In genomic region chr2:234596696-234597575, GRCh38 we compare ENCODE assay signal across 16 cellular contexts.
A peak's percentile ranks its signal among the peaks of the same experiment; 100 is the strongest.
DNase-seq lines count a peak whose midpoint lies in the region; ATAC-seq and TF ChIP-seq lines count a peak whose summit lies in the region.
"Had no signal": no experiment of that assay in that cellular context is flagged by ENCODE, and none has a peak within 500 bp of the region (broad histone marks: within the 10 kb centered on the region; RNA-seq: fewer than 3 reads in every experiment).

No MANE protein-coding gene starts in this region.

- peaks cover 12% of the 10 kb centered on the region for H3K4me1 Mint-ChIP-seq in stimulated activated memory B cell treated with anti-CD40 and anti-IgM and Interleukin-4, amounts not matched to agents 10 μg/mL and 1 μg/mL and 100 μg/mL, for 72 hours

- no peak overlapping the region for H3K4me3 Mint-ChIP-seq in stimulated activated memory B cell treated with anti-CD40 and anti-IgM and Interleukin-4, amounts not matched to agents 10 μg/mL and 1 μg/mL and 100 μg/mL, for 72 hours

- TF ChIP-seq CTCF in WERI-Rb-1 (IDR thresholded peaks at IDR 0.05; ENCODE audit: low read depth, low read length) = no peak

- H3K27ac ChIP-seq in WERI-Rb-1 = peak overlapping the region; percentile 43
- H3K27ac ChIP-seq in iPS-20b (ENCODE audit: low read length) = peak overlapping the region; percentile 72
- H3K27ac ChIP-seq: 22Rv1, PC-9 had no signal

- no peaks in the 10 kb centered on the region for H3K36me3 Mint-ChIP-seq in stimulated activated memory B cell treated with anti-CD40 and anti-IgM and Interleukin-4, amounts not matched to agents 10 μg/mL and 1 μg/mL and 100 μg/mL, for 72 hours

- DNase-seq in NCI-H82 (lab: John Stamatoyannopoulos, UW) = peak; percentile 37
- DNase-seq in NCI-H82 treated with DMSO at 0.1 percent for 48 hours (lab: John Stamatoyannopoulos, UW; ENCODE audit: unreplicated experiment) = no peak
- DNase-seq in WERI-Rb-1 = peak; percentile 23
- DNase-seq in dedifferentiated amniotic fluid mesenchymal stem cell (ENCODE audit: extremely low spot score) = no peak
- DNase-seq in cerebellar cortex (ENCODE audit: low spot score) = no peak
- DNase-seq: C1 segment of cervical spinal cord; DMS 273 treated with DMSO at 0.1 percent for 48 hours; NCI-H1436 treated with DMSO at 0.1 percent for 48 hours; NCI-H2081 treated with DMSO at 0.1 percent for 48 hours; NCI-H2227 treated with DMSO at 0.1 percent for 48 hours; NK-92 treated with Interleukin-12 subunit alpha and Interleukin-12 subunit beta, amount 100 ng/mL, for 24 hours; PC-9 had no signal

- peaks cover 29% of the 10 kb centered on the region for H3K27me3 Mint-ChIP-seq in stimulated activated memory B cell treated with anti-CD40 and anti-IgM and Interleukin-4, amounts not matched to agents 10 μg/mL and 1 μg/mL and 100 μg/mL, for 72 hours

- no peak for ATAC-seq in stimulated activated memory B cell treated with anti-CD40 and anti-IgM and Interleukin-4, amounts not matched to agents 10 μg/mL and 1 μg/mL and 100 μg/mL, for 72 hours
- no peak for ATAC-seq in HG02588 (IDR thresholded peaks at IDR 0.05; ENCODE audit: unreplicated experiment)

- H3K9me3 Mint-ChIP-seq in stimulated activated memory B cell treated with anti-CD40 and anti-IgM and Interleukin-4, amounts not matched to agents 10 μg/mL and 1 μg/mL and 100 μg/mL, for 72 hours = no peaks in the 10 kb centered on the region

- peak overlapping the region; percentile 33; the same call in 1 of the 2 replicates for H3K9ac ChIP-seq in iPS-20b (ENCODE audit: low read depth, low read length)

- H3K4me1 ChIP-seq in iPS-20b (ENCODE audit: insufficient read depth, low read length) = peaks cover 26% of the 10 kb centered on the region

- H3K27ac Mint-ChIP-seq in stimulated activated memory B cell treated with anti-CD40 and anti-IgM and Interleukin-4, amounts not matched to agents 10 μg/mL and 1 μg/mL and 100 μg/mL, for 72 hours = peak overlapping the region; percentile 50

- H3K27me3 ChIP-seq in WERI-Rb-1 (ENCODE audit: insufficient read depth, low read depth, severe bottlenecking) = no peaks in the 10 kb centered on the region
- H3K27me3 ChIP-seq in iPS-20b (ENCODE audit: insufficient read depth, low read length) = no peaks in the 10 kb centered on the region

- H3K4me3 ChIP-seq in WERI-Rb-1 (ENCODE audit: low read depth, low read length) (no peak overlapping the region), iPS-20b (ENCODE audit: low read length) (no peak overlapping the region)
- H3K4me3 ChIP-seq: PC-9 had no signal

- H3K9me3 ChIP-seq in WERI-Rb-1 (ENCODE audit: severe bottlenecking) (no peaks in the 10 kb centered on the region), iPS-20b (ENCODE audit: insufficient read depth, low read depth, low read length) (no peaks in the 10 kb centered on the region)

- H3K36me3 ChIP-seq in WERI-Rb-1 (no peaks in the 10 kb centered on the region), iPS-20b (ENCODE audit: insufficient read depth, low read depth, low read length) (no peaks in the 10 kb centered on the region)

Comparison
In these comparisons a context has a peak if more than half of its experiments do, and no peak if none do; other contexts are left out.
1. DNase-seq: peak in NCI-H82 (single experiment) and WERI-Rb-1 (single experiment); none in NCI-H82 treated with DMSO at 0.1 percent for 48 hours (single experiment), dedifferentiated amniotic fluid mesenchymal stem cell (single experiment) and cerebellar cortex (single experiment).